8 cellular contexts compared by ENCODE assay signal in the genomic region with DNA sequence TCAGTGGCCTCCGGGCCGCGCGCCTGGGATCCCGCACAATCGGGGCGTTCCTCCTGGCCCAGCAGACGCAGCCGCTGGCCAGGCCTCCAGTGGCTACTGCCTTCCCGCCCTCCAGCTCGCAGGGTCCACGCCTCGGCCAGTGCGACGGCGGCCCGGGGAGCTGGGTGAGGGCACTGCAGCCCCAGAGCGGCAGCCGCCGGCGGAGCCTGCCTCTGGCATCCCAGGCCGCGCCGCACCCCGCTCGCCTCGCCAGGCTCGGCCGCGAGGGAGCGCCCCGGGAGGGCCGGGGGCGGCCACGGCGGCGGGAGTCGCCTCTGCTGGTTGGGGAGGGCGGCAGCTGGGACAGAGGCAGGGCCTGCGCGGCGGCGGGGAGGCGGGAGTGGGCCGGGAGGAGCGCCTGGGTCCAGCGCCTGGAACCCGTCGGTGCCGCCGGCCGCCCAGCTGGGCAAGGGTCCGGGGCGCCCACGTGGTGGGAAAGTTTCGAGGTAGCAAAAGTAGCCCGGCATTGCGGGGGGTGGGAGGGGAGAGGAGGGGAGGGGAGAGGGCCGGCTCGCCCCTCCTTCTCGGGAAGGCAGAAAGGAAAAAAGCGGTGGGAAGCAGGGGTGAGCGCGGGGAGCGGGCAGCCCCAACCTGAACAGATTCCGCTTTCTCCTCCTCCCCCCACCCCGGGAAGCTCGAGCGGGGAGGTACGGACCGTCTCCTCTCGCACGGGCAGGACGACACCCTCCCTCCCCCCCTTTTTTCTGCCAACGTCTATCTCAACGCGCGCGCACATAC. TPM values are rescaled to one million over a fixed set of nuclear protein-coding genes. Genes with fewer than 3 reads are reported as not detected.
DNase-seq lines count a peak whose midpoint lies in the region; ATAC-seq and TF ChIP-seq lines count a peak whose summit lies in the region.

No MANE protein-coding gene starts in this region.

- TF ChIP-seq POLR2A in spleen (IDR thresholded peaks at IDR 0.05), result no peak

- peaks cover 0 to 32% of the 10 kb centered on the region in 2 donors for H3K27me3 ChIP-seq in right atrium auricular region
- peaks cover 3 to 99% (median 89%) of the 10 kb centered on the region in 7 donors for H3K27me3 ChIP-seq in spleen (replicated peaks in 1 of 7)

- 1 to 6% (median 4%) methylated on average over 24 to 76 of the region's 79 CpGs for WGBS in spleen, 5 donors

- H3K36me3 ChIP-seq in right atrium auricular region (no peaks in the 10 kb centered on the region), spleen (peaks cover 0 to 3% (median 0%) of the 10 kb centered on the region in 6 donors)

- intact Hi-C loops in spleen (cut with DNase I; ENCODE audit: low total_unique reads), result loop anchor here (5.0 kb wide), 1 partner anchor 333 kb away; no protein-coding TSS in a partner anchor

- ATAC-seq in GM18873 (IDR thresholded peaks at IDR 0.05; ENCODE audit: low FRiP score, unreplicated experiment) (no peak), HG02885 (IDR thresholded peaks at IDR 0.05; ENCODE audit: poor library complexity, unreplicated experiment) (no peak)

- peak overlapping the region; percentile 88 for H3K27ac ChIP-seq in VCaP
- peak overlapping the region; percentile 33 to 64 for H3K27ac ChIP-seq in right atrium auricular region
- H3K27ac ChIP-seq in spleen, result peak overlapping the region in 2 of 8 donors; percentile 57 to 77

- no peak for TF ChIP-seq CTCF in VCaP (conservative IDR thresholded peaks at IDR 0.05)
- TF ChIP-seq CTCF in right atrium auricular region (IDR thresholded peaks at IDR 0.05), result no peak
- TF ChIP-seq CTCF in spleen (IDR thresholded peaks at IDR 0.05 in 8 of 11, conservative IDR thresholded peaks at IDR 0.05 in 3 of 11), result no peak
- TF ChIP-seq CTCF in GM10266 (IDR thresholded peaks at IDR 0.05; ENCODE audit: control insufficient read depth, insufficient read depth, low read depth, missing control alignments), result no peak

- H3K4me3 ChIP-seq in right atrium auricular region (peak overlapping the region; percentile 38 to 55), spleen (peak overlapping the region; percentile 37 to 80 (median 53))

- H3K4me1 ChIP-seq in right atrium auricular region (peaks cover 0 to 40% of the 10 kb centered on the region in 2 donors), spleen (peaks cover 28 to 64% (median 50%) of the 10 kb centered on the region in 6 donors)

- DNase-seq in NCI-H1105 (lab: John Stamatoyannopoulos, UW), result peak; percentile 20
- no peak for DNase-seq in NCI-H1105 treated with DMSO at 0.1 percent for 48 hours (lab: John Stamatoyannopoulos, UW)
- no peak for DNase-seq in right atrium auricular region (ENCODE audit: low spot score)
- peak; percentile 82 for DNase-seq in spleen
- no peak for DNase-seq in GM10266 (ENCODE audit: extremely low spot score)

- H3K9me3 ChIP-seq in right atrium auricular region, result no peaks in the 10 kb centered on the region
- no peaks in the 10 kb centered on the region for H3K9me3 ChIP-seq in spleen

RNA-seq across cellular contexts. Expression of gene INHBB, which starts 1.5 kb away (rescaled TPM):
- 1 to 10 TPM in 1 of 2 donors, under 1 TPM in 1; 0.74 to 5.9 TPM for total RNA-seq in right atrium auricular region
- total RNA-seq in spleen, result 1 to 10 TPM in 2 of 7 donors, under 1 TPM in 5; 0.29 to 1.4 (median 0.68) TPM
- polyA plus RNA-seq in spleen, result 1 to 10 TPM in 1 of 3 donors, under 1 TPM in 2; 0.26 to 1.5 (median 0.58) TPM

Comparison
In these comparisons a context has a peak if more than half of its experiments do, and no peak if none do; other contexts are left out.
1. DNase-seq: peak in NCI-H1105 (single experiment) and spleen (single experiment); none in NCI-H1105 treated with DMSO at 0.1 percent for 48 hours (single experiment), right atrium auricular region (single experiment) and GM10266 (single experiment).